ENCODE assay signal across 1 cellular context in the genomic region with DNA sequence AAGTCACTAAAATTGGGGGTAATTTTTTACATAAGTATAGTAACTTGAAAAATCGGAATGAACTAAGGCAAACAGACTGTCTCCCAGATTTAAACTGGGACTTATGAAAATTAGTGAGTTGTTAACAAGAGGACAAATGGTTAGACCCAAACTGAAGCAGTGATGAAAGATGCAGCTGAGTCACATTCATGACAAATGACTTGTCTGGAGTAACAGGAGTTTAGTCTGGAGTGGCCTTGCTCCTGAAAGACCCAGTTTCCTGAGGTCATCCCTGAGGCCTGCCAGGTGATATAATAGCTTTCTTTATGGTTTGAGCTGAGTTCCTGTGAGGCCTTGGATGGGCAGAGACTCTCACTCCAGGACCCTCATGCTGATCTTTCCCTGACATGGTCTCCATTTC.
TF ChIP-seq lines count a peak whose summit lies in the region.

No MANE protein-coding gene starts in this region.

TF ChIP-seq in H1, 55 proteins besides CTCF, POLR2A, EP300 and RAD21:
- TF ChIP-seq BCL11A (IDR thresholded peaks at IDR 0.05; ENCODE audit: low read depth in 2 of 2, low read length in 2 of 2) = no peak
- no peak for TF ChIP-seq SP4 (IDR thresholded peaks at IDR 0.05; ENCODE audit: low read length)
- TF ChIP-seq PHF8 (conservative IDR thresholded peaks at IDR 0.05; ENCODE audit: low read depth, low read length) = no peak
- no peak for TF ChIP-seq TBP (IDR thresholded peaks at IDR 0.05; ENCODE audit: low read depth, low read length)
- TF ChIP-seq HDAC6 (IDR thresholded peaks at IDR 0.05; ENCODE audit: low read depth, low read length) = no peak
- TF ChIP-seq ASH2L (IDR thresholded peaks at IDR 0.05; ENCODE audit: low read length) = no peak
- no peak for TF ChIP-seq NRF1 (IDR thresholded peaks at IDR 0.05; ENCODE audit: low read depth, low read length)
- TF ChIP-seq, protein P1, sequence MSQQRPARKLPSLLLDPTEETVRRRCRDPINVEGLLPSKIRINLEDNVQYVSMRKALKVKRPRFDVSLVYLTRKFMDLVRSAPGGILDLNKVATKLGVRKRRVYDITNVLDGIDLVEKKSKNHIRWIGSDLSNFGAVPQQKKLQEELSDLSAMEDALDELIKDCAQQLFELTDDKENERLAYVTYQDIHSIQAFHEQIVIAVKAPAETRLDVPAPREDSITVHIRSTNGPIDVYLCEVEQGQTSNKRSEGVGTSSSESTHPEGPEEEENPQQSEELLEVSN (IDR thresholded peaks at IDR 0.05) = no peak
